Comparison of ENCODE assay signal across 8 cellular contexts in the genomic region with DNA sequence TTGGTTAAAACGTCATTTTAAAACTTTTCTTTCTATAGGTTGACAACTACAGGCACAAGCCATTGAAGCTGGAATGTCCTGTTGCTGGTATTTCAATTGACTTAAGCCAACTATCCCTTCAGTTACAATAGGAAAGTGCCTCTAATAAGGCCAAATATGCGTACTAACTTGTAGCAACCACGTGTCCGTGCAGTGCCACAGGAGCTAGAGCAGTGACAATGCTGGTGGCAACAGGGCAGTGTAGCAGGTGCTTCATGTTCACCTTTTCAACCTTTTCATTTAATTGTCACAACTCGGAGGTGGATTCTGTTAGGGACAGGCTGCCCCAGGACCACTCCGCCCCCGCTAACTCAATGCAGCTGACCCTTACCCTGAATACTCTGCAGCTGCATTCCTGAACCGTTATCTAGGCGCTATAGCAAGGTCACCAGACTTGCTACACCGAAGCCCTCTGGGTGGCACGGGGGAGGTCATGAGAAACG. TPM values are rescaled to one million over a fixed set of nuclear protein-coding genes. Genes with fewer than 3 reads are reported as not detected.
DNase-seq lines count a peak whose midpoint lies in the region; ATAC-seq and TF ChIP-seq lines count a peak whose summit lies in the region.

No MANE protein-coding gene starts in this region.

- 53 to 69% methylated on average over 12 of the region's 12 CpGs for WGBS in sigmoid colon, 2 donors

- no peak overlapping the region for H3K9ac ChIP-seq in fibroblast of lung (ENCODE audit: insufficient read depth, low read length)

- peak overlapping the region; percentile 55 for H3K27ac ChIP-seq in RWPE2 (ENCODE audit: poor library complexity, severe bottlenecking)
- no peak overlapping the region for H3K27ac ChIP-seq in fibroblast of lung (ENCODE audit: insufficient read depth, low read length)
- H3K27ac ChIP-seq in sigmoid colon, result peak overlapping the region in 3 of 4 donors; percentile 88 to 94 (median 92)

- H3K4me3 ChIP-seq in RWPE2 (ENCODE audit: severe bottlenecking), result peak overlapping the region; percentile 79
- H3K4me3 ChIP-seq in fibroblast of lung (replicated peaks in 1 of 4; ENCODE audit: control extremely low read depth in 1 of 4, insufficient read depth in 1 of 4, low read depth in 3 of 4, low read length in 4 of 4), result peak overlapping the region; percentile 68 to 87 (median 72)
- peak overlapping the region in 3 of 4 donors; percentile 78 to 94 (median 81) for H3K4me3 ChIP-seq in sigmoid colon

- intact Hi-C loops in sigmoid colon (cut with DNase I), result loop anchor here (2.0 to 5.0 kb wide), 2 partner anchors 55 to 149 kb away; a partner anchor contains a TSS

- no peak for DNase-seq in RWPE2 (ENCODE audit: low spot score)
- peak in 1 of 2 donors; percentile 6 for DNase-seq in fibroblast of lung (ENCODE audit: low read depth in 2 of 2)
- no peak for DNase-seq in sigmoid colon
- no peak for DNase-seq in GM19238 (ENCODE audit: insufficient read length, low spot score)
- DNase-seq in DMS79 (lab: John Stamatoyannopoulos, UW), result no peak

- TF ChIP-seq CTCF in RWPE2 (IDR thresholded peaks at IDR 0.05; ENCODE audit: poor library complexity, severe bottlenecking), result no peak
- no peak for TF ChIP-seq CTCF in fibroblast of lung (conservative IDR thresholded peaks at IDR 0.05 in 1 of 2, IDR thresholded peaks at IDR 0.05 in 1 of 2; ENCODE audit: low read depth in 1 of 2, low read length in 2 of 2)
- TF ChIP-seq CTCF in sigmoid colon (IDR thresholded peaks at IDR 0.05), result no peak

- no peaks in the 10 kb centered on the region for H4K20me1 ChIP-seq in fibroblast of lung (ENCODE audit: control insufficient read depth, extremely low read depth, insufficient read depth, low read length)

- TF ChIP-seq EP300 in sigmoid colon (IDR thresholded peaks at IDR 0.05), result no peak

- ATAC-seq in RWPE2 (ENCODE audit: low read depth) (no peak), GM21717 (IDR thresholded peaks at IDR 0.05; ENCODE audit: unreplicated experiment) (no peak), HG02759 (IDR thresholded peaks at IDR 0.05; ENCODE audit: unreplicated experiment) (no peak)

- H3K4me2 ChIP-seq in fibroblast of lung (ENCODE audit: extremely low read depth, insufficient read depth, low read length), result peak overlapping the region; percentile 75

- H3K27me3 ChIP-seq in RWPE2 (ENCODE audit: insufficient read depth, poor library complexity, severe bottlenecking) (no peaks in the 10 kb centered on the region), fibroblast of lung (ENCODE audit: control insufficient read depth, insufficient read depth, low read length) (no peaks in the 10 kb centered on the region), sigmoid colon (no peaks in the 10 kb centered on the region)

- H3K36me3 ChIP-seq in RWPE2 (ENCODE audit: low read depth) (peaks cover 55% of the 10 kb centered on the region), fibroblast of lung (ENCODE audit: control insufficient read depth, insufficient read depth, low read length) (peaks cover 3% of the 10 kb centered on the region), sigmoid colon (peaks cover 0 to 12% (median 0%) of the 10 kb centered on the region in 4 donors)

- no peak overlapping the region for H2AFZ ChIP-seq in fibroblast of lung (ENCODE audit: low read length)

- peaks cover 26% of the 10 kb centered on the region for H3K4me1 ChIP-seq in RWPE2 (ENCODE audit: insufficient read depth, poor library complexity, severe bottlenecking)
- peaks cover 3% of the 10 kb centered on the region for H3K4me1 ChIP-seq in fibroblast of lung (ENCODE audit: control insufficient read depth, extremely low read depth, insufficient read depth, low read length)
- H3K4me1 ChIP-seq in sigmoid colon, result peaks cover 0 to 23% (median 15%) of the 10 kb centered on the region in 4 donors

- TF ChIP-seq POLR2A in GM18951 (IDR thresholded peaks at IDR 0.05; ENCODE audit: extremely low read depth, insufficient read depth, insufficient read length), result peak; percentile 24
- TF ChIP-seq POLR2A in sigmoid colon (IDR thresholded peaks at IDR 0.05), result no peak

- in situ Hi-C loops in GM18951 (cut with MboI; ENCODE audit: low sequenced_read_pairs, unreplicated experiment), result no loop called here

- peaks cover 12% of the 10 kb centered on the region for H3K79me2 ChIP-seq in fibroblast of lung (ENCODE audit: control insufficient read depth, insufficient read depth, low read length)

- H3K9me3 ChIP-seq in RWPE2 (ENCODE audit: severe bottlenecking) (no peaks in the 10 kb centered on the region), fibroblast of lung (ENCODE audit: control insufficient read depth, insufficient read depth, low read depth, low read length) (no peaks in the 10 kb centered on the region), sigmoid colon (no peaks in the 10 kb centered on the region)

RNA-seq across cellular contexts. Expression of a gene that starts 37.7 kb away (rescaled TPM):
- total RNA-seq in fibroblast of lung (under 0.01 TPM in 2 replicates), sigmoid colon (not detected)
- polyA plus RNA-seq in fibroblast of lung (0.07 and 0.54 TPM in 2 replicates), sigmoid colon (under 1 TPM in 1 of 3 donors, not detected in 2; 0.66 TPM)
- polyA plus RNA-seq in fibroblast of lung (2012), result 0.09 and 0.51 TPM in 2 replicates
- polyA minus RNA-seq in fibroblast of lung (ENCODE audit: low replicate concordance), result 0.12 TPM in 1 of 2 replicates, not detected in the other

RNA-seq across cellular contexts. Expression of a gene that starts 54.4 kb away (rescaled TPM):
- 12.6 and 14.4 TPM in 2 replicates for total RNA-seq in fibroblast of lung
- 18.0 and 21.8 TPM in 2 replicates for polyA plus RNA-seq in fibroblast of lung
- polyA plus RNA-seq in fibroblast of lung (2012), result 12.8 and 13.9 TPM in 2 replicates
- polyA minus RNA-seq in fibroblast of lung (ENCODE audit: low replicate concordance), result 4.5 and 12.1 TPM in 2 replicates
- total RNA-seq in sigmoid colon, result 1 to 10 TPM; 5.0 to 9.1 (median 6.0) TPM
- polyA plus RNA-seq in sigmoid colon, result 1 to 10 TPM; 3.3 to 4.4 (median 4.2) TPM
